ENCODE assay signal across 22 cellular contexts in the genomic region with DNA sequence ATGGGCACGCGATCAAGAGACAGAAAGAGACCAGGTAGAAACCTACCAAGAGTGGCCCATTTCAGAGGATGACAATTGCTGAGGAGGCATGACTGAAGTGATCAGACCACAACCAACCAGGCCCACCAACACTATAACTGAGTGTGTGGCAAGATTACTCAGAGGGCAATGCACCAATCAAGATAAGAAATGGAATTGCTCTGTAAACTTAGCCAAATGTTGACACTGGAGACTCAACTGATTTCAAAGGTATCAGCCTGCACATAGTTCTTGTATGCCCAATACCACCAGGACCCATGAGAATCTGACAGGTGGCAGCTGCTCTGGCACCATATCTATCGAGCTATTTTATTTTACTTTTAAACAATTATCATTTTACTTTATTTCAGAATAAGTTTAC.
"Had no signal": no experiment of that assay in that cellular context is flagged by ENCODE, and none has a peak within 500 bp of the region (broad histone marks: within the 10 kb centered on the region; RNA-seq: fewer than 3 reads in every experiment).

No MANE protein-coding gene starts in this region.

- H3K36me3 ChIP-seq: adrenal gland had no signal

- H3K9me3 Mint-ChIP-seq: effector memory CD8-positive, alpha-beta T cell; natural killer cell; type B pancreatic cell had no signal

- H3K9me3 ChIP-seq: adrenal gland, esophagus squamous epithelium, heart right ventricle, testis had no signal

- DNase-seq: activated CD4-positive, alpha-beta T cell treated with anti-CD3 and anti-CD28 coated beads for 1 hour; activated CD4-positive, alpha-beta T cell treated with anti-CD3 and anti-CD28 coated beads, Interleukin-2, amount 50 U/mL, for 4 hours; activated CD8-positive, alpha-beta memory T cell treated with anti-CD3 and anti-CD28 coated beads, Interleukin-2, amount 10 ng/mL, durations not matched to agents 7 days and 5 days; activated effector memory CD4-positive, alpha-beta T cell treated with Interleukin-2 at 50 U/mL for 16 hours; activated naive CD4-positive, alpha-beta T cell treated with anti-CD3 and anti-CD28 coated beads, Interleukin-2, amount 50 U/mL, for 16 hours; dermis blood vessel endothelial cell; effector memory CD8-positive, alpha-beta T cell; esophagus squamous epithelium; heart right ventricle; kidney glomerular epithelial cell; mesenchymal stem cell; natural killer cell; SHP77 treated with DMSO at 0.1 percent for 48 hours; stimulated activated CD4-positive, alpha-beta T cell treated with anti-CD3 and anti-CD28 coated beads, Interleukin-12 subunit alpha, Interleukin-12 subunit beta, amount 100 ng/mL, for 4 hours; stimulated activated CD4-positive, alpha-beta T cell treated with anti-CD3 and anti-CD28 coated beads, Interleukin-1b, Interleukin-23, amount 100 ng/mL, for 48 hours; stimulated activated CD8-positive, alpha-beta memory T cell treated with anti-CD3 and anti-CD28 coated beads, Interleukin-4, amount 100 ng/mL, for 48 hours; stimulated activated naive CD4-positive, alpha-beta T cell treated with Interleukin-2 at 50 U/mL for 16 hours; T-helper 1 cell; testis had no signal

- H3K27ac Mint-ChIP-seq: type B pancreatic cell had no signal

- H3K27me3 Mint-ChIP-seq: activated CD8-positive, alpha-beta memory T cell treated with anti-CD3 and anti-CD28 coated beads, Interleukin-2, amount 10 ng/mL, durations not matched to agents 7 days and 5 days; effector memory CD8-positive, alpha-beta T cell; type B pancreatic cell had no signal

- H3K27ac ChIP-seq: adrenal gland, esophagus squamous epithelium, heart right ventricle, parathyroid adenoma, testis had no signal

- H3K36me3 Mint-ChIP-seq: natural killer cell had no signal

- H3K4me1 ChIP-seq: esophagus squamous epithelium, parathyroid adenoma had no signal

- H3K4me3 Mint-ChIP-seq: activated CD8-positive, alpha-beta memory T cell treated with anti-CD3 and anti-CD28 coated beads, Interleukin-2, amount 10 ng/mL, durations not matched to agents 7 days and 5 days; effector memory CD8-positive, alpha-beta T cell; type B pancreatic cell had no signal

- H3K27me3 ChIP-seq: adrenal gland, esophagus squamous epithelium, heart right ventricle, testis had no signal

- H3K4me3 ChIP-seq: adrenal gland, esophagus squamous epithelium, heart right ventricle, testis had no signal

- ATAC-seq: activated CD8-positive, alpha-beta memory T cell treated with anti-CD3 and anti-CD28 coated beads, Interleukin-2, amount 10 ng/mL, durations not matched to agents 7 days and 5 days; effector memory CD8-positive, alpha-beta T cell; heart right ventricle had no signal
